Comparison of ENCODE assay signal across 26 cellular contexts in the genomic region with DNA sequence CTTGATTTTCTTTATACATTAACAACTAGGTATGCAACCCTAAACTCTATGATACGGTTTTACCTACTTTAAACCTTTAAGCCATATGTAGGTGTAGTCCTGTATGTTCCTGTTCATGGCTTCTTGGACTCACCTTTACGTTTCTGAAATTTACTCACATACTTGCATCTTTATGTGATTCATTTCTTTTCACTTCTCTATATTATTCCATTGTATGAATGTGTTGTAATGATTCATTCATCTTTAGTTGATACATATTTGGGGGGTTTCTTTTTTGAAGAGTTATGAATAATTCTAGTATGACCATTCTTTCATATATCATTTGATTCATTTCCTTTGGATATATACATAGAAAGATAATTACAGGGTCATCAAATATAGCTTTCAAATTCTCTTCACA. TPM values are rescaled to one million over a fixed set of nuclear protein-coding genes. Genes with fewer than 3 reads are reported as not detected.
"Had no signal": no experiment of that assay in that cellular context is flagged by ENCODE, and none has a peak within 500 bp of the region (broad histone marks: within the 10 kb centered on the region; RNA-seq: fewer than 3 reads in every experiment).

No MANE protein-coding gene starts in this region.

- ATAC-seq: PC-3 had no signal

- H3K27me3 Mint-ChIP-seq: IgD-negative memory B cell had no signal

- H3K4me3 Mint-ChIP-seq: activated T-helper 1 cell treated with anti-CD3 and anti-CD28 coated beads, Interleukin-12 subunit alpha, Interleukin-12 subunit beta, Interleukin-2, Interleukin-4 antibody, amounts not matched to agents 30 ng/mL and 10 ng/mL and 1 ng/mL, durations not matched to agents 14 hours and 24 hours and 36 hours; IgD-negative memory B cell; T-helper 1 cell treated with Interleukin-12 subunit alpha and Interleukin-12 subunit beta and Interleukin-4 antibody, amounts not matched to agents 30 μg/mL and 1 μg/mL, for 36 hours; T-helper 2 cell treated with Interferon-gamma antibody and Interleukin-4, amounts not matched to agents 5 μg/mL and 100 μg/mL, for 36 hours had no signal

- DNase-seq: activated CD4-positive, alpha-beta T cell treated with anti-CD3 and anti-CD28 coated beads for 48 hours; activated CD4-positive, alpha-beta T cell treated with anti-CD3 and anti-CD28 coated beads, Interleukin-2, amount 50 U/mL, for 4 hours; activated CD8-positive, alpha-beta memory T cell treated with anti-CD3 and anti-CD28 coated beads, Interleukin-2, amount 50 U/mL, for 4 hours; activated effector memory CD4-positive, alpha-beta T cell treated with Interleukin-2 at 50 U/mL for 16 hours; activated naive CD4-positive, alpha-beta T cell treated with anti-CD3 and anti-CD28 coated beads, Interleukin-2, amount 50 U/mL, for 16 hours; activated T-cell treated with anti-CD3 and anti-CD28 coated beads for 4 hours; anterior cingulate cortex; brain microvascular endothelial cell; central memory CD4-positive, alpha-beta T cell; Karpas-422; KBM-7; NCI-H1105; NCI-H1417 treated with DMSO at 0.1 percent for 48 hours; NCI-H1694; NCI-H2029; NCI-H345; NCI-H524 treated with DMSO at 0.1 percent for 48 hours; PC-3; Peyer's patch; RPMI8226; SHP77 treated with DMSO at 0.1 percent for 48 hours; SK-N-SH had no signal

- H3K27ac Mint-ChIP-seq: activated T-helper 1 cell treated with anti-CD3 and anti-CD28 coated beads, Interleukin-12 subunit alpha, Interleukin-12 subunit beta, Interleukin-2, Interleukin-4 antibody, amounts not matched to agents 30 ng/mL and 10 ng/mL and 1 ng/mL, durations not matched to agents 14 hours and 24 hours and 36 hours; T-helper 1 cell treated with Interleukin-12 subunit alpha and Interleukin-12 subunit beta and Interleukin-4 antibody, amounts not matched to agents 30 μg/mL and 1 μg/mL, for 36 hours; T-helper 2 cell treated with Interferon-gamma antibody and Interleukin-4, amounts not matched to agents 5 μg/mL and 100 μg/mL, for 36 hours had no signal

RNA-seq across cellular contexts. Expression of gene TAS2R19, which starts 33.3 kb away (rescaled TPM):
- total RNA-seq: PC-3 had no signal
